ENCODE assay signal across 24 cellular contexts in genomic region chr4:72893354-72894066, GRCh38.
A peak's percentile ranks its signal among the peaks of the same experiment; 100 is the strongest.
DNase-seq lines count a peak whose midpoint lies in the region; ATAC-seq, FAIRE-seq and TF ChIP-seq lines count a peak whose summit lies in the region.
"Had no signal": no experiment of that assay in that cellular context is flagged by ENCODE, and none has a peak within 500 bp of the region (broad histone marks: within the 10 kb centered on the region; RNA-seq: fewer than 3 reads in every experiment).

No MANE protein-coding gene starts in this region.

- no peak overlapping the region for H3K4me2 ChIP-seq in HepG2 (ENCODE audit: low read depth, low read length)

- H3K4me1 ChIP-seq in right lobe of liver = peaks cover 0 to 31% (median 17%) of the 10 kb centered on the region in 4 donors
- no peaks in the 10 kb centered on the region for H3K4me1 ChIP-seq in HepG2 (ENCODE audit: insufficient read depth, low read length)
- peaks cover 0 to 10% (median 8%) of the 10 kb centered on the region in 3 donors for H3K4me1 ChIP-seq in pancreas
- peaks cover 6 to 9% of the 10 kb centered on the region in 2 donors for H3K4me1 ChIP-seq in uterus

- no peaks in the 10 kb centered on the region for H3K36me3 ChIP-seq in right lobe of liver
- H3K36me3 ChIP-seq in HepG2 (replicated peaks in 1 of 2; ENCODE audit: control insufficient read depth in 1 of 2, insufficient read depth in 2 of 2, low read length in 2 of 2) = no peaks in the 10 kb centered on the region
- no peaks in the 10 kb centered on the region for H3K36me3 ChIP-seq in pancreas
- H3K36me3 ChIP-seq in uterus = no peaks in the 10 kb centered on the region

- no peak for TF ChIP-seq POLR2A in right lobe of liver (IDR thresholded peaks at IDR 0.05)
- TF ChIP-seq POLR2A in HepG2 (IDR thresholded peaks at IDR 0.05; ENCODE audit: insufficient read depth in 1 of 2, low read depth in 2 of 2, low read length in 2 of 2) = no peak
- TF ChIP-seq POLR2A in uterus (IDR thresholded peaks at IDR 0.05) = no peak

- TF ChIP-seq CTCF in right lobe of liver (IDR thresholded peaks at IDR 0.05) (no peak), HepG2 (CRISPR knock-in tag; IDR thresholded peaks at IDR 0.05) (no peak), pancreas (IDR thresholded peaks at IDR 0.05) (no peak), uterus (IDR thresholded peaks at IDR 0.05) (no peak), GM13976 (IDR thresholded peaks at IDR 0.05; ENCODE audit: borderline replicate concordance, control extremely low read depth, extremely low read depth, insufficient read depth, missing control alignments) (no peak)

- H3K27ac ChIP-seq in right lobe of liver = peak overlapping the region in 1 of 3 donors; percentile 63
- no peak overlapping the region for H3K27ac ChIP-seq in HepG2 (ENCODE audit: extremely low read length, insufficient read depth, low read length)
- no peak overlapping the region for H3K27ac ChIP-seq in pancreas
- H3K27ac ChIP-seq in uterus = peak overlapping the region; percentile 74 to 78
- H3K27ac ChIP-seq in substantia nigra (ENCODE audit: low read depth, low read length, poor library complexity, severe bottlenecking) = no peak overlapping the region

- POLR2A ChIA-PET in HepG2 (lab: Yijun Ruan, JAX) = no interaction called here

- H3K79me2 ChIP-seq in HepG2 (ENCODE audit: insufficient read depth, low read length) = no peaks in the 10 kb centered on the region

- no peak overlapping the region for H3K9ac ChIP-seq in HepG2 (ENCODE audit: insufficient read depth, low read depth, low read length)

- no peak for TF ChIP-seq RAD21 in HepG2 (CRISPR knock-in tag; IDR thresholded peaks at IDR 0.05)

- FAIRE-seq in HepG2 (lab: Jason Lieb, UNC) (no peak), pancreas (lab: Jason Lieb, UNC) (no peak)
- FAIRE-seq: A204.1, GM12878, H54 had no signal

- no TSS peak for BruUV-seq in HepG2 (replicated peaks; lab: Mats Ljungman, UMichigan)

- no peak for TF ChIP-seq EP300 in HepG2 (IDR thresholded peaks at IDR 0.05; ENCODE audit: low read depth in 2 of 2, low read length in 2 of 2)
- TF ChIP-seq EP300 in HepG2 (CRISPR knock-in tag; IDR thresholded peaks at IDR 0.05; ENCODE audit: borderline replicate concordance) = no peak

- H3K27me3 ChIP-seq in right lobe of liver = no peaks in the 10 kb centered on the region
- H3K27me3 ChIP-seq in HepG2 (ENCODE audit: control insufficient read depth in 1 of 2, insufficient read depth in 2 of 2, low read length in 2 of 2) = no peaks in the 10 kb centered on the region
- H3K27me3 ChIP-seq in pancreas = no peaks in the 10 kb centered on the region
- H3K27me3 ChIP-seq in uterus = no peaks in the 10 kb centered on the region

- no peak overlapping the region for H3K4me3 ChIP-seq in right lobe of liver
- no peak overlapping the region for H3K4me3 ChIP-seq in HepG2 (replicated peaks in 1 of 3; ENCODE audit: insufficient read depth in 1 of 3, low read depth in 2 of 3, low read length in 3 of 3)
- no peak overlapping the region for H3K4me3 ChIP-seq in pancreas
- H3K4me3 ChIP-seq in uterus = no peak overlapping the region
- H3K4me3 ChIP-seq: GM12878 had no signal

- no peaks in the 10 kb centered on the region for H3K9me3 ChIP-seq in right lobe of liver
- H3K9me3 ChIP-seq in HepG2 (ENCODE audit: low read length) = no peaks in the 10 kb centered on the region
- no peaks in the 10 kb centered on the region for H3K9me3 ChIP-seq in pancreas
- no peaks in the 10 kb centered on the region for H3K9me3 ChIP-seq in uterus

- in situ Hi-C loops in HepG2 (cut with HindIII; ENCODE audit: extremely low pct_ligation_motif_present, low pct_unique_long_range_greater_than_20kb) = no loop called here
- in situ Hi-C loops in GM13976 (cut with MboI; ENCODE audit: low sequenced_read_pairs, unreplicated experiment) = no loop called here

- H4K20me1 ChIP-seq in HepG2 (ENCODE audit: insufficient read depth, low read length) = no peaks in the 10 kb centered on the region

- intact Hi-C loops in right lobe of liver (cut with DNase I) = no loop called here
- intact Hi-C loops in HepG2 (cut with micrococcal nuclease; ENCODE audit: unreplicated experiment) = no loop called here
- intact Hi-C loops in pancreas (cut with DNase I) = no loop called here
- intact Hi-C loops in uterus (cut with DNase I; ENCODE audit: low total_unique reads) = no loop called here

- DNase-seq in right lobe of liver (no peak), HepG2 (ENCODE audit: low spot score) (no peak), left lobe of liver (ENCODE audit: low spot score) (no peak), pancreas (no peak), uterus (no peak), substantia nigra (lab: John Stamatoyannopoulos, UW) (no peak), GM13976 (ENCODE audit: low spot score) (no peak)
- no peak for DNase-seq in activated CD4-positive, alpha-beta T cell treated with anti-CD3 and anti-CD28 coated beads, Interleukin-2, amount 50 U/mL, for 1 hour
- DNase-seq: activated CD4-positive, alpha-beta T cell treated with anti-CD3 and anti-CD28 coated beads for 36 hours; activated gamma-delta T cell treated with Interleukin-2 at 50 U/mL for 16 hours; CD4-positive, CD25-positive, alpha-beta regulatory T cell; Kasumi-1; kidney glomerular epithelial cell; MV-4-11; naive thymus-derived CD8-positive, alpha-beta T cell; NCI-H510A; stimulated activated CD4-positive, alpha-beta T cell treated with anti-CD3 and anti-CD28 coated beads, Interleukin-4, amount 100 ng/mL, for 4 hours; T-helper 17 cell had no signal

- CTCF ChIA-PET in HepG2 (lab: Yijun Ruan, JAX; ENCODE audit: low intra/inter-chr PET ratio, low total read pairs) = no interaction called here

- no peak overlapping the region for H2AFZ ChIP-seq in HepG2 (ENCODE audit: low read length)

- ATAC-seq in right lobe of liver (peak; percentile 38 to 86 (median 70)), HepG2 (no peak), left lobe of liver (peak; percentile 80), pancreas (peak; percentile 22 to 91 (median 73))
- ATAC-seq: activated CD4-positive, alpha-beta T cell treated with anti-CD3 and anti-CD28 coated beads for 36 hours; GM12878; naive thymus-derived CD8-positive, alpha-beta T cell; sciatic nerve; SK-N-SH treated with all-trans-retinoic acid at 6 μM for 48 hours; stimulated activated memory B cell treated with anti-CD40 and anti-IgM and Interleukin-4, amounts not matched to agents 10 μg/mL and 1 μg/mL and 100 μg/mL, for 72 hours; T-helper 17 cell had no signal

- WGBS in right lobe of liver (ENCODE audit: insufficient coverage, low coverage, low lambda C conversion rate, missing lambda C conversion rate) = 28% methylated on average over 2 of the region's 2 CpGs
- WGBS in HepG2 (ENCODE audit: low lambda C conversion rate) = 2% methylated on average over 2 of the region's 2 CpGs
- WGBS in pancreas, 2 donors = 28 to 32% methylated on average over 2 of the region's 2 CpGs

TF ChIP-seq in HepG2, 621 proteins besides CTCF, POLR2A, EP300 and RAD21 (continues in another document):
- TF ChIP-seq ZXDC (CRISPR knock-in tag; IDR thresholded peaks at IDR 0.05) (no peak), KLF12 (CRISPR knock-in tag; IDR thresholded peaks at IDR 0.05; ENCODE audit: borderline replicate concordance) (no peak), CBX5 (CRISPR knock-in tag; IDR thresholded peaks at IDR 0.05; ENCODE audit: borderline replicate concordance) (no peak), TEF (CRISPR knock-in tag; IDR thresholded peaks at IDR 0.05) (no peak), EED (CRISPR knock-in tag; IDR thresholded peaks at IDR 0.05) (no peak), GPBP1L1 (CRISPR knock-in tag; IDR thresholded peaks at IDR 0.05) (no peak), KDM5B (CRISPR knock-in tag; IDR thresholded peaks at IDR 0.05; ENCODE audit: borderline replicate concordance) (no peak)

Comparison
In these comparisons a context has a peak if more than half of its experiments do, and no peak if none do; other contexts are left out.
1. H3K27ac ChIP-seq: peak in uterus (2 of 2); none in HepG2 (single experiment), pancreas (0 of 4) and substantia nigra (single experiment).